2 cellular contexts compared by ENCODE assay signal in the genomic region with DNA sequence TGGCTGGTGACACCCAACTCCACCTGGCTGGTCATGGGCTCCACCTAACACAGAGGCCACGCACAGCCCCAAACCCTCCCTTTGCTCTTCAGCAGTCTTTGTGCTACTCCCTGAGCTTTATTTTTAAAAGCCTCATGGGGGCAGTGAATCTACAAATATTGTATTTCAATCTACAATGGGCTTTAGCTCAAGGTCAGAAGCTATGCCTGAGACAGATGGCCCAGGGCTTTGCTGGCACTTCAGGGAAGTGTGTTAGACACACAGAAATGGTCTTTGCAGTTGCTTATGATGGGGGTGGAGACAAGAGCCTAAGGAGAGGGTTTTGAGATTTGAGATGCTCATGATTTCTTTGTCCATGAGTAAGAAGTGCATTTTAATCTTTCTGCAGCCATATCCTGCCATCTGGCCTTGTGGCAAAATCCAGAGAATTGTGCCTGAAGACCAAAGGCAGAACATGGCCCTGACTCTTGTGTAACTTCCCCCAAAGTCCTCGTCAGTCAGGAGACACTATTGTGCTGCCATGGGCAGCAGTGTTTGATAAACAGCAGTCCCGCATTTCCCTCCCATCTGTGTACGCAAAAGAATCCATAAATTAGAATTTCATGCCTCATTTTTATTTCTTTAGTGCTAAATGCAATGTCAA.
TF ChIP-seq lines count a peak whose summit lies in the region.

No MANE protein-coding gene starts in this region.

TF ChIP-seq in Ishikawa, 13 proteins besides CTCF, POLR2A, EP300 and RAD21 (continued from another document):
- TF ChIP-seq, protein P1, sequence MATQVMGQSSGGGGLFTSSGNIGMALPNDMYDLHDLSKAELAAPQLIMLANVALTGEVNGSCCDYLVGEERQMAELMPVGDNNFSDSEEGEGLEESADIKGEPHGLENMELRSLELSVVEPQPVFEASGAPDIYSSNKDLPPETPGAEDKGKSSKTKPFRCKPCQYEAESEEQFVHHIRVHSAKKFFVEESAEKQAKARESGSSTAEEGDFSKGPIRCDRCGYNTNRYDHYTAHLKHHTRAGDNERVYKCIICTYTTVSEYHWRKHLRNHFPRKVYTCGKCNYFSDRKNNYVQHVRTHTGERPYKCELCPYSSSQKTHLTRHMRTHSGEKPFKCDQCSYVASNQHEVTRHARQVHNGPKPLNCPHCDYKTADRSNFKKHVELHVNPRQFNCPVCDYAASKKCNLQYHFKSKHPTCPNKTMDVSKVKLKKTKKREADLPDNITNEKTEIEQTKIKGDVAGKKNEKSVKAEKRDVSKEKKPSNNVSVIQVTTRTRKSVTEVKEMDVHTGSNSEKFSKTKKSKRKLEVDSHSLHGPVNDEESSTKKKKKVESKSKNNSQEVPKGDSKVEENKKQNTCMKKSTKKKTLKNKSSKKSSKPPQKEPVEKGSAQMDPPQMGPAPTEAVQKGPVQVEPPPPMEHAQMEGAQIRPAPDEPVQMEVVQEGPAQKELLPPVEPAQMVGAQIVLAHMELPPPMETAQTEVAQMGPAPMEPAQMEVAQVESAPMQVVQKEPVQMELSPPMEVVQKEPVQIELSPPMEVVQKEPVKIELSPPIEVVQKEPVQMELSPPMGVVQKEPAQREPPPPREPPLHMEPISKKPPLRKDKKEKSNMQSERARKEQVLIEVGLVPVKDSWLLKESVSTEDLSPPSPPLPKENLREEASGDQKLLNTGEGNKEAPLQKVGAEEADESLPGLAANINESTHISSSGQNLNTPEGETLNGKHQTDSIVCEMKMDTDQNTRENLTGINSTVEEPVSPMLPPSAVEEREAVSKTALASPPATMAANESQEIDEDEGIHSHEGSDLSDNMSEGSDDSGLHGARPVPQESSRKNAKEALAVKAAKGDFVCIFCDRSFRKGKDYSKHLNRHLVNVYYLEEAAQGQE (IDR thresholded peaks at IDR 0.05; ENCODE audit: low read depth), result no peak

TF ChIP-seq in SK-N-SH treated with all-trans-retinoic acid at 6 μM for 48 hours, 23 proteins besides CTCF, POLR2A, EP300 and RAD21 (continued from another document):
- TF ChIP-seq, protein P2, sequence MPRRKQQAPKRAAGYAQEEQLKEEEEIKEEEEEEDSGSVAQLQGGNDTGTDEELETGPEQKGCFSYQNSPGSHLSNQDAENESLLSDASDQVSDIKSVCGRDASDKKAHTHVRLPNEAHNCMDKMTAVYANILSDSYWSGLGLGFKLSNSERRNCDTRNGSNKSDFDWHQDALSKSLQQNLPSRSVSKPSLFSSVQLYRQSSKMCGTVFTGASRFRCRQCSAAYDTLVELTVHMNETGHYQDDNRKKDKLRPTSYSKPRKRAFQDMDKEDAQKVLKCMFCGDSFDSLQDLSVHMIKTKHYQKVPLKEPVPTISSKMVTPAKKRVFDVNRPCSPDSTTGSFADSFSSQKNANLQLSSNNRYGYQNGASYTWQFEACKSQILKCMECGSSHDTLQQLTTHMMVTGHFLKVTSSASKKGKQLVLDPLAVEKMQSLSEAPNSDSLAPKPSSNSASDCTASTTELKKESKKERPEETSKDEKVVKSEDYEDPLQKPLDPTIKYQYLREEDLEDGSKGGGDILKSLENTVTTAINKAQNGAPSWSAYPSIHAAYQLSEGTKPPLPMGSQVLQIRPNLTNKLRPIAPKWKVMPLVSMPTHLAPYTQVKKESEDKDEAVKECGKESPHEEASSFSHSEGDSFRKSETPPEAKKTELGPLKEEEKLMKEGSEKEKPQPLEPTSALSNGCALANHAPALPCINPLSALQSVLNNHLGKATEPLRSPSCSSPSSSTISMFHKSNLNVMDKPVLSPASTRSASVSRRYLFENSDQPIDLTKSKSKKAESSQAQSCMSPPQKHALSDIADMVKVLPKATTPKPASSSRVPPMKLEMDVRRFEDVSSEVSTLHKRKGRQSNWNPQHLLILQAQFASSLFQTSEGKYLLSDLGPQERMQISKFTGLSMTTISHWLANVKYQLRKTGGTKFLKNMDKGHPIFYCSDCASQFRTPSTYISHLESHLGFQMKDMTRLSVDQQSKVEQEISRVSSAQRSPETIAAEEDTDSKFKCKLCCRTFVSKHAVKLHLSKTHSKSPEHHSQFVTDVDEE (CRISPR knock-in tag; IDR thresholded peaks at IDR 0.05), result no peak
